Comparison of ENCODE assay signal across 15 cellular contexts in genomic region chr18:49073431-49073830, GRCh38.
"Had no signal": no experiment of that assay in that cellular context is flagged by ENCODE, and none has a peak within 500 bp of the region (broad histone marks: within the 10 kb centered on the region; RNA-seq: fewer than 3 reads in every experiment).

No MANE protein-coding gene starts in this region.

- H3K9me3 Mint-ChIP-seq: activated CD4-positive, alpha-beta T cell treated with anti-CD3 and anti-CD28 coated beads, Interleukin-2, amount 10 ng/mL, durations not matched to agents 7 days and 5 days; activated naive CD4-positive, alpha-beta T cell treated with anti-CD3 and anti-CD28 coated beads, Interleukin-2, amount 10 ng/mL, durations not matched to agents 7 days and 5 days; activated T-helper 2 cell treated with anti-CD3 and anti-CD28 coated beads, Interferon-gamma antibody, Interleukin-2, Interleukin-4, amounts not matched to agents 10 μg/mL and 5 μg/mL and 100 μg/mL, durations not matched to agents 14 hours and 24 hours and 36 hours; naive thymus-derived CD8-positive, alpha-beta T cell; stimulated activated memory B cell treated with anti-CD40 and anti-IgM and Interleukin-4, amounts not matched to agents 10 μg/mL and 1 μg/mL and 100 μg/mL, for 72 hours; type B pancreatic cell had no signal

- H3K9me3 ChIP-seq: adrenal gland, heart right ventricle, mucosa of descending colon had no signal

- H3K4me3 ChIP-seq: adrenal gland, mucosa of descending colon had no signal

- ATAC-seq: naive thymus-derived CD8-positive, alpha-beta T cell; stimulated activated memory B cell treated with anti-CD40 and anti-IgM and Interleukin-4, amounts not matched to agents 10 μg/mL and 1 μg/mL and 100 μg/mL, for 72 hours had no signal

- H3K36me3 Mint-ChIP-seq: activated naive CD4-positive, alpha-beta T cell treated with anti-CD3 and anti-CD28 coated beads, Interleukin-2, amount 10 ng/mL, durations not matched to agents 7 days and 5 days; type B pancreatic cell had no signal

- H3K27me3 ChIP-seq: adrenal gland, heart right ventricle had no signal

- H3K27me3 Mint-ChIP-seq: activated CD4-positive, alpha-beta T cell treated with anti-CD3 and anti-CD28 coated beads, Interleukin-2, amount 10 ng/mL, durations not matched to agents 7 days and 5 days; activated naive CD4-positive, alpha-beta T cell treated with anti-CD3 and anti-CD28 coated beads, Interleukin-2, amount 10 ng/mL, durations not matched to agents 7 days and 5 days; naive thymus-derived CD8-positive, alpha-beta T cell; stimulated activated memory B cell treated with anti-CD40 and anti-IgM and Interleukin-4, amounts not matched to agents 10 μg/mL and 1 μg/mL and 100 μg/mL, for 72 hours; type B pancreatic cell had no signal

- H3K27ac Mint-ChIP-seq: activated CD4-positive, alpha-beta T cell treated with anti-CD3 and anti-CD28 coated beads, Interleukin-2, amount 10 ng/mL, durations not matched to agents 7 days and 5 days; activated naive CD4-positive, alpha-beta T cell treated with anti-CD3 and anti-CD28 coated beads, Interleukin-2, amount 10 ng/mL, durations not matched to agents 7 days and 5 days; activated T-helper 2 cell treated with anti-CD3 and anti-CD28 coated beads, Interferon-gamma antibody, Interleukin-2, Interleukin-4, amounts not matched to agents 10 μg/mL and 5 μg/mL and 100 μg/mL, durations not matched to agents 14 hours and 24 hours and 36 hours; naive thymus-derived CD8-positive, alpha-beta T cell; stimulated activated memory B cell treated with anti-CD40 and anti-IgM and Interleukin-4, amounts not matched to agents 10 μg/mL and 1 μg/mL and 100 μg/mL, for 72 hours; type B pancreatic cell had no signal

- H3K4me1 Mint-ChIP-seq: stimulated activated memory B cell treated with anti-CD40 and anti-IgM and Interleukin-4, amounts not matched to agents 10 μg/mL and 1 μg/mL and 100 μg/mL, for 72 hours had no signal

- H3K36me3 ChIP-seq: adrenal gland, heart right ventricle had no signal

- DNase-seq: activated CD4-positive, alpha-beta T cell treated with anti-CD3 and anti-CD28 coated beads, Interleukin-2, amount 10 ng/mL, durations not matched to agents 7 days and 5 days; activated CD4-positive, CD25-positive, alpha-beta regulatory T cell; activated CD8-positive, alpha-beta memory T cell treated with anti-CD3 and anti-CD28 coated beads for 24 hours; activated naive CD4-positive, alpha-beta T cell treated with anti-CD3 and anti-CD28 coated beads, Interleukin-2, amount 10 ng/mL, durations not matched to agents 7 days and 5 days; adrenal gland; foreskin melanocyte; heart right ventricle; left colon; mucosa of descending colon; naive thymus-derived CD8-positive, alpha-beta T cell; stimulated activated CD4-positive, alpha-beta T cell treated with anti-CD3 and anti-CD28 coated beads, Interleukin-2, amount 100 ng/mL, for 48 hours; substantia nigra had no signal

- H3K27ac ChIP-seq: adrenal gland had no signal

- H3K4me1 ChIP-seq: adrenal gland had no signal

- H3K4me3 Mint-ChIP-seq: activated CD4-positive, alpha-beta T cell treated with anti-CD3 and anti-CD28 coated beads, Interleukin-2, amount 10 ng/mL, durations not matched to agents 7 days and 5 days; activated naive CD4-positive, alpha-beta T cell treated with anti-CD3 and anti-CD28 coated beads, Interleukin-2, amount 10 ng/mL, durations not matched to agents 7 days and 5 days; naive thymus-derived CD8-positive, alpha-beta T cell; stimulated activated memory B cell treated with anti-CD40 and anti-IgM and Interleukin-4, amounts not matched to agents 10 μg/mL and 1 μg/mL and 100 μg/mL, for 72 hours; type B pancreatic cell had no signal
